Comparison of ENCODE assay signal across 8 cellular contexts in genomic region chr1:224300346-224300745, GRCh38. TPM values are rescaled to one million over a fixed set of nuclear protein-coding genes. Genes with fewer than 3 reads are reported as not detected.
DNase-seq lines count a peak whose midpoint lies in the region; ATAC-seq and TF ChIP-seq lines count a peak whose summit lies in the region.
"Had no signal": no experiment of that assay in that cellular context is flagged by ENCODE, and none has a peak within 500 bp of the region (broad histone marks: within the 10 kb centered on the region; RNA-seq: fewer than 3 reads in every experiment).

No MANE protein-coding gene starts in this region.

- H3K27me3 ChIP-seq in GM23248 (replicated peaks; ENCODE audit: insufficient read depth): no peaks in the 10 kb centered on the region

- H3K9me2 ChIP-seq in GM23248 (ENCODE audit: insufficient read depth): no peaks in the 10 kb centered on the region

- POLR2A ChIA-PET in RWPE1 (lab: Yijun Ruan, JAX; ENCODE audit: low non-redundant PET): no interaction called here

- no peak overlapping the region for H2AFZ ChIP-seq in GM23248

- H3K4me2 ChIP-seq in GM23248 (ENCODE audit: unreplicated experiment): peak overlapping the region; percentile 3

- no peaks in the 10 kb centered on the region for H3K79me2 ChIP-seq in GM23248 (ENCODE audit: insufficient read depth)

- peaks cover 7% of the 10 kb centered on the region for H3K4me1 ChIP-seq in GM23248 (ENCODE audit: insufficient read depth)

- no peak overlapping the region for H3K4me3 ChIP-seq in GM23248
- H3K4me3 ChIP-seq in coronary artery: no peak overlapping the region

- H3K27ac ChIP-seq in GM23248 (no peak overlapping the region; the same call in 1 of the 2 replicates), RWPE1 (peak overlapping the region; percentile 51), coronary artery (no peak overlapping the region)

- ATAC-seq in HG02840 (IDR thresholded peaks at IDR 0.05; ENCODE audit: low FRiP score, unreplicated experiment): no peak
- no peak for ATAC-seq in HG02642 (IDR thresholded peaks at IDR 0.05; ENCODE audit: poor library complexity, unreplicated experiment)

- H3K36me3 ChIP-seq in GM23248 (ENCODE audit: low read depth): peaks cover 40% of the 10 kb centered on the region

- H4K20me1 ChIP-seq in GM23248 (ENCODE audit: insufficient read depth): no peaks in the 10 kb centered on the region

- no peaks in the 10 kb centered on the region for H3K9me3 ChIP-seq in GM23248 (ENCODE audit: low read depth)

- CTCF ChIA-PET in RWPE1 (lab: Yijun Ruan, JAX): interaction anchor here (0.6 to 0.7 kb wide), 2 partner anchors 230 to 1237 kb away, joined by 3 to 8 read pairs; no protein-coding TSS in a partner anchor

- H3K9ac ChIP-seq in GM23248: no peak overlapping the region

- in situ Hi-C loops in GM23248 (cut with MboI): no loop called here

- peaks cover 19% of the 10 kb centered on the region for H3F3A ChIP-seq in GM23248 (ENCODE audit: insufficient read depth)

- TF ChIP-seq CTCF in RWPE1 (conservative IDR thresholded peaks at IDR 0.05; ENCODE audit: low read depth) (no peak), coronary artery (IDR thresholded peaks at IDR 0.05) (no peak)

- WGBS in GM23248 (ENCODE audit: low coverage in 1 of 2, low lambda C conversion rate in 2 of 2, missing lambda C conversion rate in 2 of 2), 2 experiments: 2 to 3% methylated on average over 2 of the region's 2 CpGs

- DNase-seq in GM23248: peak; percentile 85
- DNase-seq in RWPE1 (ENCODE audit: low spot score): peak; percentile 71
- peak; percentile 49 for DNase-seq in fibroblast of gingiva (ENCODE audit: low read depth)
- DNase-seq in smooth muscle cell of the brain vasculature (ENCODE audit: low read depth, low spot score): peak; percentile 17
- DNase-seq in coronary artery (ENCODE audit: low spot score): no peak
- DNase-seq: NCI-H1436 treated with DMSO at 0.1 percent for 48 hours had no signal

RNA-seq across cellular contexts. Expression of gene NVL, which starts 29.6 kb away (rescaled TPM):
- total RNA-seq in GM23248 (2014; rRNA removed; shearing (Covaris generic)): 25.8 and 28.3 TPM in 2 replicates
- polyA plus RNA-seq in GM23248 (2016; fragmentation: Nextera tagmentation; extraction: Ambion mirVana): 17.9 and 20.6 TPM in 2 replicates

RNA-seq across cellular contexts. Expression of gene CNIH4, which starts 56.3 kb away (rescaled TPM):
- total RNA-seq in GM23248 (2014; rRNA removed; shearing (Covaris generic)): 53.9 and 73.5 TPM in 2 replicates
- 142 TPM in 2 replicates for polyA plus RNA-seq in GM23248 (2016; fragmentation: Nextera tagmentation; extraction: Ambion mirVana)
